Comparison of ENCODE assay signal across 25 cellular contexts in the genomic region with DNA sequence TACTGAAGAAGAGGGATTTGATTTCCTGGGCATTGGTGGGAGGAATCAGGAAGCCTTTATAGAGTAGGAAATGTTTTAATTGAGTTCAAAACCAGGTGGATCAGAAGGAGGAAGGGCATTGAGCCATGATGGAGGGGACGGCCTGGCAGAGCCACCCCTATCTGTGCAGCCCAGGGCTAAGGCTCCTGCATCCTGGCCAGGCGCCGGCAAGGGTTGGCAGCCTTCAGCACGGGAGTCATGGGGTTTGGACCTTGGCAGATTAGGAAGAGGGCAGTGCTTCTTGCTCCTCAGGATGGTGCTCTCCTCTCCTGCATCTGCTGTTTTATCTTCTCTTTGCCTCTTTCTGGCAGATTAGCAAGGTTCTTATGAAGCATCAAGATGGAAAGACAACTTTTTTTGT.
"Had no signal": no experiment of that assay in that cellular context is flagged by ENCODE, and none has a peak within 500 bp of the region (broad histone marks: within the 10 kb centered on the region; RNA-seq: fewer than 3 reads in every experiment).

No MANE protein-coding gene starts in this region.

- H3K27ac ChIP-seq: adrenal gland, body of pancreas, coronary artery, esophagus muscularis mucosa, foreskin keratinocyte, gastrocnemius medialis, heart left ventricle had no signal

- H3K4me3 ChIP-seq: adrenal gland, body of pancreas, coronary artery, dorsolateral prefrontal cortex, esophagus muscularis mucosa, gastrocnemius medialis, heart left ventricle had no signal

- H3K27me3 ChIP-seq: adrenal gland, body of pancreas, dorsolateral prefrontal cortex, esophagus muscularis mucosa, foreskin keratinocyte, gastrocnemius medialis, heart left ventricle had no signal

- H3K9me3 ChIP-seq: adrenal gland, body of pancreas, esophagus muscularis mucosa, gastrocnemius medialis, heart left ventricle had no signal

- ATAC-seq: activated naive CD8-positive, alpha-beta T cell treated with anti-CD3 and anti-CD28 coated beads, Interleukin-2, amount 50 U/mL, for 24 hours; activated T-cell treated with anti-CD3 and anti-CD28 coated beads, Interleukin-2, amount 50 U/mL, for 4 hours; activated T-helper 17 cell treated with anti-CD3 and anti-CD28 coated beads, Interleukin-2, amount 50 U/mL, for 72 hours; body of pancreas; foreskin keratinocyte; gastrocnemius medialis; heart left ventricle had no signal

- H3K4me1 ChIP-seq: gastrocnemius medialis had no signal

- DNase-seq: activated CD4-positive, alpha-beta memory T cell treated with anti-CD3 and anti-CD28 coated beads, Interleukin-2, amount 10 ng/mL, durations not matched to agents 7 days and 5 days; activated CD4-positive, alpha-beta T cell treated with anti-CD3 and anti-CD28 coated beads for 1 hour; activated CD4-positive, alpha-beta T cell treated with anti-CD3 and anti-CD28 coated beads for 4 hours; activated CD4-positive, alpha-beta T cell treated with anti-CD3 and anti-CD28 coated beads, Interleukin-2, amount 10 ng/mL, durations not matched to agents 7 days and 5 days; activated CD4-positive, alpha-beta T cell treated with anti-CD3 and anti-CD28 coated beads, Interleukin-2, amount 50 U/mL, for 4 hours; activated effector memory CD4-positive, alpha-beta T cell treated with Interleukin-2 at 50 U/mL for 16 hours; activated naive CD4-positive, alpha-beta T cell treated with anti-CD3 and anti-CD28 coated beads for 36 hours; activated naive CD8-positive, alpha-beta T cell treated with anti-CD3 and anti-CD28 coated beads for 36 hours; activated naive CD8-positive, alpha-beta T cell treated with anti-CD3 and anti-CD28 coated beads, Interleukin-2, amount 50 U/mL, for 24 hours; activated T-cell treated with anti-CD3 and anti-CD28 coated beads, Interleukin-2, amount 50 U/mL, for 4 hours; adrenal gland; aorta; body of pancreas; cerebellar nuclear complex; effector memory CD4-positive, alpha-beta T cell; erythroblast; foreskin keratinocyte; gastrocnemius medialis; glutamatergic neuron; T-helper 2 cell had no signal
